Comparison of ENCODE assay signal across 1 cellular context in the genomic region with DNA sequence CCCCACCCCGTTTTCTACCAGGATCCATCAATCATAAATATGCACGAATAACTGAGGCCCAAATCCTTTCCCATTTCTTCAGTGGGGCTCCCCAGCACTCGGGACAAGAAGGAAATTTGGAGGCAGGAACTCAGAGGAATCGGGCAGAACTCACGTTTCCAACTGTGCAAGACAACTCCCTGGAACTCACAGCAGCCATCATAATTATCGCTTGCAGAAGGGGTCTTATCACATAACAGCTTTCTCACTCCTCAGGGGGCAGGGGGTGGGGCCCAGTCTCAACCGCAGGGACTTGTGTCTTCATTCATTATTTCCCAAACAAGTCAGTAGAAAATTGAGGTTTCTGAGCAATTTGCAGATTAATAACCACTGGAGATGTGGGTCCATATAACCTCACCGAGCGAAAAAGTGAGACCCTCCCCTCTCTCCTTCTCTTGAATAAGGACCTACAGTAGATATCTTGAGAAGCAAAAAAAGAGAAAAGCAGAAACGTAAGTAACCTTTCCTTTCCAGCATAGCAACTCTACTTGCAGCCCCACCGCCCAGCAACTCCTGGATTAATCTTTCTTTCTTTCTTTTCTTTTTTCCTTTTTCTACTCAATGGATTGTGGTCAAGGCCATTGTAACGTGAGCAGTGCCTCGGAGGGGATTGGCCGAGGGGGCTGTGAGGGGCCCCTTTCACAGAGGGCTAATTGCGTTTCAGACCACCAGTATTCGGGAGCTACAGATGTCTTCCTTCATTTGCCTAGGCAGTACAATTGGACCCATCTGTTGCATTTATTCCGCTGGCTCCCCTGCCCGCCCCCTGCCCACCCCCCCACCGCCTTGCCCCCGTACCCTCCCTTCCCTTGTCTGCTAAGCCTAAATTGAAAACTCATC.
TF ChIP-seq lines count a peak whose summit lies in the region.

No MANE protein-coding gene starts in this region.

TF ChIP-seq in HEK293, 187 proteins besides CTCF, POLR2A, EP300 and RAD21:
- TF ChIP-seq, protein P1, sequence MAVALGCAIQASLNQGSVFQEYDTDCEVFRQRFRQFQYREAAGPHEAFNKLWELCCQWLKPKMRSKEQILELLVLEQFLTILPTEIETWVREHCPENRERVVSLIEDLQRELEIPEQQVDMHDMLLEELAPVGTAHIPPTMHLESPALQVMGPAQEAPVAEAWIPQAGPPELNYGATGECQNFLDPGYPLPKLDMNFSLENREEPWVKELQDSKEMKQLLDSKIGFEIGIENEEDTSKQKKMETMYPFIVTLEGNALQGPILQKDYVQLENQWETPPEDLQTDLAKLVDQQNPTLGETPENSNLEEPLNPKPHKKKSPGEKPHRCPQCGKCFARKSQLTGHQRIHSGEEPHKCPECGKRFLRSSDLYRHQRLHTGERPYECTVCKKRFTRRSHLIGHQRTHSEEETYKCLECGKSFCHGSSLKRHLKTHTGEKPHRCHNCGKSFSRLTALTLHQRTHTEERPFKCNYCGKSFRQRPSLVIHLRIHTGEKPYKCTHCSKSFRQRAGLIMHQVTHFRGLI (tag by site-specific recombination; IDR thresholded peaks at IDR 0.05) = no peak
- peak; percentile 90 for TF ChIP-seq ZIC2 (tag by site-specific recombination; IDR thresholded peaks at IDR 0.05)
